Comparison of ENCODE assay signal across 8 cellular contexts in the genomic region with DNA sequence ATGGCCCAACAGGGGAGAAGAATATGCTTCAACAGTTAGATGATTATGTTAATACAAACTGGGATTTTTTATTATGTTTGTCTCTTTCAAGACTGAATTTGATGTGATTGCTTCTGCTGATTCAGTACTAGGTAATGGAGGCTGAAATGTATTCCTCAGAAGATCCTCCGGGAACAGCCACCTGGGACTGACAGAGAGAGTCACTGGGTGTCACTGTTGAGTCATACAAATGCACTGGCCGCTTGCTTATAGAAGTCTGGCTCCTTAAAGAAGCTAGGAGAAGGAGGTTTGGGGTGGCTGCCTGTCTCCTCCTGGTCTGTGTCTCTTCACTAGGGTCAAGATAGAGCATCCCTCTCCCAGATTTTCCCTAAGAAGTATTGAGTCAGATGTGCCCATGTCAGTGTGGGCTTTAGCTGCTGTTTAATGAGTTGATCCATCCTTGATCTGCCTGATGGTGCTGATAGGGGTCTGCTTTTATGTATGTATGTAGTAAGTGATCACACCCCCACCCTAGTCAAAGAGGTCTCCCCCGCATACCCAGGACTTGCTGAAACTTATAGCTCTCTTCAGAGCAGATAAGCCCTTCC.
DNase-seq lines count a peak whose midpoint lies in the region; ATAC-seq and TF ChIP-seq lines count a peak whose summit lies in the region.

No MANE protein-coding gene starts in this region.

- ATAC-seq in GM19035 (IDR thresholded peaks at IDR 0.05; ENCODE audit: unreplicated experiment) (no peak), gastroesophageal sphincter (no peak), GM21576 (IDR thresholded peaks at IDR 0.05; ENCODE audit: unreplicated experiment) (no peak), GM18909 (IDR thresholded peaks at IDR 0.05; ENCODE audit: poor library complexity, unreplicated experiment) (no peak)

- no peak for TF ChIP-seq POLR2A in gastroesophageal sphincter (IDR thresholded peaks at IDR 0.05)

- no peak for TF ChIP-seq EP300 in gastroesophageal sphincter (IDR thresholded peaks at IDR 0.05)

- H3K4me1 ChIP-seq in DOHH2 (ENCODE audit: control insufficient read depth, low read length) (no peaks in the 10 kb centered on the region), gastroesophageal sphincter (no peaks in the 10 kb centered on the region)

- DNase-seq in NCI-H128 (lab: John Stamatoyannopoulos, UW; ENCODE audit: unreplicated experiment) (peak; percentile 32), amniotic stem cell (lab: John Stamatoyannopoulos, UW) (peak; percentile 34), kidney epithelial cell (ENCODE audit: low read depth) (no peak)

- no peaks in the 10 kb centered on the region for H3K27me3 ChIP-seq in DOHH2 (ENCODE audit: control insufficient read depth, low read length)
- no peaks in the 10 kb centered on the region for H3K27me3 ChIP-seq in kidney epithelial cell (ENCODE audit: control insufficient read depth, insufficient read depth, low read length)
- peaks cover 3% of the 10 kb centered on the region for H3K27me3 ChIP-seq in gastroesophageal sphincter

- H3K79me2 ChIP-seq in DOHH2 (ENCODE audit: control insufficient read depth, low read length) = no peaks in the 10 kb centered on the region

- no peak overlapping the region for H3K27ac ChIP-seq in DOHH2 (ENCODE audit: low read depth, low read length)
- H3K27ac ChIP-seq in gastroesophageal sphincter = no peak overlapping the region

- WGBS in gastroesophageal sphincter (ENCODE audit: low coverage in 1 of 2), 2 donors = 22 to 25% methylated on average over 3 of the region's 3 CpGs

- no peaks in the 10 kb centered on the region for H4K20me1 ChIP-seq in DOHH2 (ENCODE audit: control insufficient read depth, insufficient read depth, low read depth, low read length)

- H3K4me2 ChIP-seq in DOHH2 (ENCODE audit: low read length) = no peak overlapping the region

- TF ChIP-seq CTCF in DOHH2 (IDR thresholded peaks at IDR 0.05; ENCODE audit: low read depth, low read length, poor library complexity, severe bottlenecking) (peak; percentile 18), kidney epithelial cell (IDR thresholded peaks at IDR 0.05; ENCODE audit: insufficient read depth, low read length, poor library complexity, severe bottlenecking) (peak; percentile 69), gastroesophageal sphincter (IDR thresholded peaks at IDR 0.05) (peak in 1 of 4 experiments; percentile 21)

- no peaks in the 10 kb centered on the region for H3F3A ChIP-seq in DOHH2 (ENCODE audit: control insufficient read depth, insufficient read depth)

- H3K36me3 ChIP-seq in DOHH2 (ENCODE audit: control insufficient read depth, low read length) (no peaks in the 10 kb centered on the region), kidney epithelial cell (ENCODE audit: control insufficient read depth, insufficient read depth, low read length) (no peaks in the 10 kb centered on the region), gastroesophageal sphincter (no peaks in the 10 kb centered on the region)

- H3K9me3 ChIP-seq in DOHH2 (ENCODE audit: control insufficient read depth, insufficient read depth, low read length) (no peaks in the 10 kb centered on the region), gastroesophageal sphincter (no peaks in the 10 kb centered on the region)

- H3K4me3 ChIP-seq in DOHH2 (ENCODE audit: low read length) = no peak overlapping the region
- H3K4me3 ChIP-seq in kidney epithelial cell (ENCODE audit: low read depth, low read length) = no peak overlapping the region
- no peak overlapping the region for H3K4me3 ChIP-seq in gastroesophageal sphincter

- H3K9me2 ChIP-seq in DOHH2 (replicated peaks; ENCODE audit: control insufficient read depth, low read length) = no peaks in the 10 kb centered on the region
